ENCODE assay signal across 26 cellular contexts in the genomic region with DNA sequence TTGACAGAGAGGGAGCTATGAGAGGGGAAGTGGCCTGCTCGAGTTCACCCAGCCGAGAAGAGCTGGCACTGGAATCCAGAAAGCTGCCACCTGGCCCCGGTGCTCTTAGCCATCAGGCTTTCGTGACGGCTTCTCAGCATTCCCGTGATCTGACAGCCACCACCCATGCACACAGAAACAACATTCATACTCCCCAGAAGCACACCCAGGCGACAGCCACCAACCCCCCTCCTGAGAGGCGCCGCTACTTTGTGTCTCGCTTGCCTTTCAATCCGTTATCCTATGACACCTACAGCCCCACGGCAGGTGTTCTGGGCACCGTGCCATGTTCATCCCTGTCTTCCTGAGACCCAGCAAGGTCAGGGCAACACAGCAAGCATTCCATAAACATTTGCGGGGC. TPM values are rescaled to one million over a fixed set of nuclear protein-coding genes. Genes with fewer than 3 reads are reported as not detected.
DNase-seq lines count a peak whose midpoint lies in the region; ATAC-seq and TF ChIP-seq lines count a peak whose summit lies in the region.
"Had no signal": no experiment of that assay in that cellular context is flagged by ENCODE, and none has a peak within 500 bp of the region (broad histone marks: within the 10 kb centered on the region; RNA-seq: fewer than 3 reads in every experiment).

No MANE protein-coding gene starts in this region.

- H3K4me1 Mint-ChIP-seq in activated CD8-positive, alpha-beta memory T cell treated with anti-CD3 and anti-CD28 coated beads, Interleukin-2, amount 10 ng/mL, durations not matched to agents 7 days and 5 days, result no peaks in the 10 kb centered on the region
- H3K4me1 Mint-ChIP-seq: activated naive CD8-positive, alpha-beta T cell treated with anti-CD3 and anti-CD28 coated beads for 36 hours had no signal

- H3K4me3 Mint-ChIP-seq in activated CD8-positive, alpha-beta memory T cell treated with anti-CD3 and anti-CD28 coated beads, Interleukin-2, amount 10 ng/mL, durations not matched to agents 7 days and 5 days, result no peak overlapping the region
- H3K4me3 Mint-ChIP-seq: activated CD8-positive, alpha-beta T cell treated with anti-CD3 and anti-CD28 coated beads, Interleukin-2, amount 10 ng/mL, durations not matched to agents 7 days and 5 days; activated naive CD8-positive, alpha-beta T cell treated with anti-CD3 and anti-CD28 coated beads for 36 hours; dendritic cell treated with granulocyte-macrophage colony-stimulating factor and Interleukin-4, amounts not matched to agents 40 ng/mL and 50 ng/mL, for 4 days; HFFc6; mesothelial cell of epicardium; natural killer cell treated with Interleukin-12 subunit alpha and Interleukin-12 subunit beta and Interleukin-15 and Interleukin-18, amount 100 ng/mL, for 72 hours; stimulated activated naive CD8-positive, alpha-beta T cell treated with anti-CD3 and anti-CD28 coated beads, Interleukin-15, Interleukin-2, amounts not matched to agents 100 ng/mL and 50 ng/mL, for 24 hours; WTC11 had no signal

- H3K27me3 Mint-ChIP-seq in activated CD8-positive, alpha-beta memory T cell treated with anti-CD3 and anti-CD28 coated beads, Interleukin-2, amount 10 ng/mL, durations not matched to agents 7 days and 5 days, result no peaks in the 10 kb centered on the region
- H3K27me3 Mint-ChIP-seq: activated naive CD8-positive, alpha-beta T cell treated with anti-CD3 and anti-CD28 coated beads for 36 hours; dendritic cell treated with granulocyte-macrophage colony-stimulating factor and Interleukin-4, amounts not matched to agents 40 ng/mL and 50 ng/mL, for 4 days; natural killer cell treated with Interleukin-12 subunit alpha and Interleukin-12 subunit beta and Interleukin-15 and Interleukin-18, amount 100 ng/mL, for 72 hours; stimulated activated naive CD8-positive, alpha-beta T cell treated with anti-CD3 and anti-CD28 coated beads, Interleukin-15, Interleukin-2, amounts not matched to agents 100 ng/mL and 50 ng/mL, for 24 hours had no signal

- CTCF ChIA-PET in activated CD8-positive, alpha-beta memory T cell treated with anti-CD3 and anti-CD28 coated beads, Interleukin-2, amount 10 ng/mL, durations not matched to agents 7 days and 5 days (lab: Charles Lee), result no interaction called here

- DNase-seq in activated CD8-positive, alpha-beta memory T cell treated with anti-CD3 and anti-CD28 coated beads, Interleukin-2, amount 50 U/mL, for 48 hours, result peak; percentile 40
- no peak for DNase-seq in activated CD8-positive, alpha-beta memory T cell treated with anti-CD3 and anti-CD28 coated beads, Interleukin-2, amount 10 ng/mL, durations not matched to agents 7 days and 5 days
- DNase-seq in NCI-H345 treated with DMSO at 0.1 percent for 48 hours (lab: John Stamatoyannopoulos, UW; ENCODE audit: unreplicated experiment) (peak; percentile 5), left ventricle myocardium inferior (no peak), upper lobe of right lung (peak; percentile 40)
- no peak for DNase-seq in effector CD4-positive, alpha-beta T cell
- no peak for DNase-seq in activated CD4-positive, CD25-positive, alpha-beta regulatory T cell treated with anti-CD3 and anti-CD28 coated beads, Interleukin-2, amount 50 U/mL, for 72 hours
- DNase-seq: activated CD8-positive, alpha-beta T cell treated with anti-CD3 and anti-CD28 coated beads, Interleukin-2, amount 10 ng/mL, durations not matched to agents 7 days and 5 days; activated naive CD8-positive, alpha-beta T cell treated with anti-CD3 and anti-CD28 coated beads for 36 hours; foreskin keratinocyte; HFFc6; Karpas-422; kidney glomerular epithelial cell; NCI-H1048; SHP77 treated with DMSO at 0.1 percent for 48 hours; T-helper 1 cell had no signal

- intact Hi-C loops in left ventricle myocardium inferior (cut with micrococcal nuclease) (no loop called here), upper lobe of right lung (cut with DNase I) (no loop called here)

- H3K27ac Mint-ChIP-seq in activated CD8-positive, alpha-beta memory T cell treated with anti-CD3 and anti-CD28 coated beads, Interleukin-2, amount 10 ng/mL, durations not matched to agents 7 days and 5 days, result no peak overlapping the region
- H3K27ac Mint-ChIP-seq: activated CD8-positive, alpha-beta T cell treated with anti-CD3 and anti-CD28 coated beads, Interleukin-2, amount 10 ng/mL, durations not matched to agents 7 days and 5 days; activated naive CD8-positive, alpha-beta T cell treated with anti-CD3 and anti-CD28 coated beads for 36 hours; dendritic cell treated with granulocyte-macrophage colony-stimulating factor and Interleukin-4, amounts not matched to agents 40 ng/mL and 50 ng/mL, for 4 days; HFFc6; mesothelial cell of epicardium; natural killer cell treated with Interleukin-12 subunit alpha and Interleukin-12 subunit beta and Interleukin-15 and Interleukin-18, amount 100 ng/mL, for 72 hours; stimulated activated naive CD8-positive, alpha-beta T cell treated with anti-CD3 and anti-CD28 coated beads, Interleukin-15, Interleukin-2, amounts not matched to agents 100 ng/mL and 50 ng/mL, for 24 hours had no signal

- H3K4me1 ChIP-seq in left ventricle myocardium inferior, result peaks cover 23% of the 10 kb centered on the region
- peaks cover 4% of the 10 kb centered on the region for H3K4me1 ChIP-seq in upper lobe of right lung
- H3K4me1 ChIP-seq: foreskin keratinocyte, prostate gland had no signal

- H3K27me3 ChIP-seq in left ventricle myocardium inferior (ENCODE audit: low read depth) (no peaks in the 10 kb centered on the region), upper lobe of right lung (no peaks in the 10 kb centered on the region)
- H3K27me3 ChIP-seq: BLaER1, foreskin keratinocyte had no signal

- H3K4me3 ChIP-seq in left ventricle myocardium inferior (no peak overlapping the region), upper lobe of right lung (no peak overlapping the region)
- H3K4me3 ChIP-seq: BLaER1, prostate gland, skin epidermis had no signal

- ATAC-seq in activated CD8-positive, alpha-beta memory T cell treated with anti-CD3 and anti-CD28 coated beads, Interleukin-2, amount 10 ng/mL, durations not matched to agents 7 days and 5 days, result no peak
- ATAC-seq in upper lobe of right lung, result no peak
- ATAC-seq in GM18867 (IDR thresholded peaks at IDR 0.05; ENCODE audit: unreplicated experiment), result no peak
- ATAC-seq: activated CD8-positive, alpha-beta T cell treated with anti-CD3 and anti-CD28 coated beads, Interleukin-2, amount 10 ng/mL, durations not matched to agents 7 days and 5 days; foreskin keratinocyte; WTC11 had no signal

- H3K36me3 ChIP-seq in left ventricle myocardium inferior (peaks cover 67% of the 10 kb centered on the region), upper lobe of right lung (peaks cover 82% of the 10 kb centered on the region)

- peak overlapping the region; percentile 59 for H3K27ac ChIP-seq in left ventricle myocardium inferior (replicated peaks)
- no peak overlapping the region for H3K27ac ChIP-seq in upper lobe of right lung
- H3K27ac ChIP-seq: BLaER1, epithelial cell of prostate, foreskin keratinocyte, prostate gland, skin epidermis had no signal

- peaks cover 10% of the 10 kb centered on the region for H3K36me3 Mint-ChIP-seq in activated CD8-positive, alpha-beta memory T cell treated with anti-CD3 and anti-CD28 coated beads, Interleukin-2, amount 10 ng/mL, durations not matched to agents 7 days and 5 days
- H3K36me3 Mint-ChIP-seq: natural killer cell treated with Interleukin-12 subunit alpha and Interleukin-12 subunit beta and Interleukin-15 and Interleukin-18, amount 100 ng/mL, for 72 hours had no signal

- H3K9me3 Mint-ChIP-seq in activated CD8-positive, alpha-beta memory T cell treated with anti-CD3 and anti-CD28 coated beads, Interleukin-2, amount 10 ng/mL, durations not matched to agents 7 days and 5 days (ENCODE audit: low read depth), result no peaks in the 10 kb centered on the region
- H3K9me3 Mint-ChIP-seq: activated naive CD8-positive, alpha-beta T cell treated with anti-CD3 and anti-CD28 coated beads for 36 hours; dendritic cell treated with granulocyte-macrophage colony-stimulating factor and Interleukin-4, amounts not matched to agents 40 ng/mL and 50 ng/mL, for 4 days; HFFc6; mesothelial cell of epicardium; natural killer cell treated with Interleukin-12 subunit alpha and Interleukin-12 subunit beta and Interleukin-15 and Interleukin-18, amount 100 ng/mL, for 72 hours; stimulated activated naive CD8-positive, alpha-beta T cell treated with anti-CD3 and anti-CD28 coated beads, Interleukin-15, Interleukin-2, amounts not matched to agents 100 ng/mL and 50 ng/mL, for 24 hours; WTC11 had no signal

- H3K9me3 ChIP-seq in left ventricle myocardium inferior (replicated peaks) (no peaks in the 10 kb centered on the region), upper lobe of right lung (no peaks in the 10 kb centered on the region)
- H3K9me3 ChIP-seq: BLaER1, prostate gland had no signal

- TF ChIP-seq CTCF in left ventricle myocardium inferior (IDR thresholded peaks at IDR 0.05; ENCODE audit: borderline replicate concordance) (no peak), upper lobe of right lung (IDR thresholded peaks at IDR 0.05) (no peak)

RNA-seq across cellular contexts. Expression of a gene that starts 31.4 kb away (rescaled TPM):
- total RNA-seq in activated CD8-positive, alpha-beta memory T cell treated with anti-CD3 and anti-CD28 coated beads, Interleukin-2, amount 10 ng/mL, durations not matched to agents 7 days and 5 days, result 100 to 1,000 TPM in 1 of 2 experiments, 10 to 100 TPM in 1; 93.1 to 120 TPM
- 121 TPM for total RNA-seq in left ventricle myocardium inferior
- total RNA-seq in upper lobe of right lung, result 75.1 TPM

RNA-seq across cellular contexts. Expression of a gene that starts 44.0 kb away (rescaled TPM):
- 10 to 100 TPM; 30.3 TPM for total RNA-seq in activated CD8-positive, alpha-beta memory T cell treated with anti-CD3 and anti-CD28 coated beads, Interleukin-2, amount 10 ng/mL, durations not matched to agents 7 days and 5 days
- total RNA-seq in left ventricle myocardium inferior (10.5 TPM), upper lobe of right lung (22.2 TPM)

Comparison
In these comparisons a context has a peak if more than half of its experiments do, and no peak if none do; other contexts are left out.
1. DNase-seq: peak in activated CD8-positive, alpha-beta memory T cell treated with anti-CD3 and anti-CD28 coated beads, Interleukin-2, amount 50 U/mL, for 48 hours (single experiment), NCI-H345 treated with DMSO at 0.1 percent for 48 hours (single experiment) and upper lobe of right lung (single experiment); none in activated CD8-positive, alpha-beta memory T cell treated with anti-CD3 and anti-CD28 coated beads, Interleukin-2, amount 10 ng/mL, durations not matched to agents 7 days and 5 days (single experiment), left ventricle myocardium inferior (single experiment), effector CD4-positive, alpha-beta T cell (single experiment) and activated CD4-positive, CD25-positive, alpha-beta regulatory T cell treated with anti-CD3 and anti-CD28 coated beads, Interleukin-2, amount 50 U/mL, for 72 hours (single experiment).